Comparison of ENCODE assay signal across 25 cellular contexts in the genomic region with DNA sequence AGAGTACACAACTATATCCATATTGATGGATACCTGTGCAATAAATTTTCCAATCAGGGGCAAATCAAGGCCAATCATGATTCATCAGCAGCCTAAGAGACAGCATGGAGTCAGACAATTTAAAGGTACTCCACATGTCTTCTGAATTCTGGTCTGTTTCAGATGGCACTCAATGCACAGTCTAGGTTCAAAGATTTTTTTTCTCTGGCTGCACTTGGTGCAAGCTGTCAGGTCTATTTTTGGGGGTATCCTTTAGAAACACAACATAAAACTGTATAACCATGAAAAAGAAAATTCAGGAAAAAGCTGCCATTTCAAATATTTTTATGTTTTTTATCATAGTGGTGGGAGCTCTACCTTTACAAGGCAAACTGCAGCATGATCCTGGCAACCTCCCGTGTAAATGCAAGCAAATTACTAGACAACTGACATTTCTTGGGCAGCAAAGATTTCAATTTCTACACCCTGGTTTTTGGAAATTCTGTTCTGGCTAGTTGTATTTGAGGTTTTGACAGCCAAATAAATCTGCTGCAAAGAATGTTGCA.
"Had no signal": no experiment of that assay in that cellular context is flagged by ENCODE, and none has a peak within 500 bp of the region (broad histone marks: within the 10 kb centered on the region; RNA-seq: fewer than 3 reads in every experiment).

No MANE protein-coding gene starts in this region.

- H3K27me3 Mint-ChIP-seq: dendritic cell treated with granulocyte-macrophage colony-stimulating factor and Interleukin-4, amounts not matched to agents 40 ng/mL and 50 ng/mL, for 4 days; effector memory CD8-positive, alpha-beta T cell had no signal

- H3K4me3 Mint-ChIP-seq: dendritic cell treated with granulocyte-macrophage colony-stimulating factor and Interleukin-4, amounts not matched to agents 40 ng/mL and 50 ng/mL, for 4 days; effector memory CD8-positive, alpha-beta T cell; endodermal cell had no signal

- H3K4me1 Mint-ChIP-seq: endodermal cell had no signal

- ATAC-seq: effector memory CD8-positive, alpha-beta T cell; esophagus mucosa; foreskin keratinocyte; gastrocnemius medialis; gastroesophageal sphincter; heart left ventricle; heart right ventricle had no signal

- H3K4me3 ChIP-seq: colonic mucosa, coronary artery, dorsolateral prefrontal cortex, esophagus muscularis mucosa, esophagus squamous epithelium, gastrocnemius medialis, gastroesophageal sphincter, heart left ventricle, heart right ventricle had no signal

- H3K27ac ChIP-seq: colonic mucosa, coronary artery, epithelial cell of prostate, esophagus muscularis mucosa, esophagus squamous epithelium, foreskin keratinocyte, gastrocnemius medialis, gastroesophageal sphincter, heart left ventricle, heart right ventricle had no signal

- H3K9me3 ChIP-seq: colonic mucosa, esophagus muscularis mucosa, esophagus squamous epithelium, gastrocnemius medialis, gastroesophageal sphincter, heart left ventricle, heart right ventricle had no signal

- H3K27ac Mint-ChIP-seq: dendritic cell treated with granulocyte-macrophage colony-stimulating factor and Interleukin-4, amounts not matched to agents 40 ng/mL and 50 ng/mL, for 4 days; effector memory CD8-positive, alpha-beta T cell; endodermal cell had no signal

- H3K36me3 ChIP-seq: colonic mucosa, esophagus muscularis mucosa, esophagus squamous epithelium, gastrocnemius medialis, gastroesophageal sphincter, heart left ventricle, heart right ventricle had no signal

- H3K4me1 ChIP-seq: colonic mucosa, esophagus muscularis mucosa, esophagus squamous epithelium, foreskin keratinocyte, gastrocnemius medialis, gastroesophageal sphincter, heart left ventricle, heart right ventricle had no signal

- H3K27me3 ChIP-seq: colonic mucosa, dorsolateral prefrontal cortex, esophagus muscularis mucosa, esophagus squamous epithelium, foreskin keratinocyte, gastrocnemius medialis, gastroesophageal sphincter, heart left ventricle, heart right ventricle had no signal

- H3K9me3 Mint-ChIP-seq: dendritic cell treated with granulocyte-macrophage colony-stimulating factor and Interleukin-4, amounts not matched to agents 40 ng/mL and 50 ng/mL, for 4 days; effector memory CD8-positive, alpha-beta T cell; endodermal cell had no signal

- DNase-seq: colonic mucosa; cortex of kidney; dermis blood vessel endothelial cell; effector CD4-positive, alpha-beta T cell; effector CD8-positive, alpha-beta T cell; effector memory CD4-positive, alpha-beta T cell; effector memory CD8-positive, alpha-beta T cell; endodermal cell; erythroblast; esophagus squamous epithelium; foreskin fibroblast; foreskin keratinocyte; foreskin melanocyte; gastrocnemius medialis; glutamatergic neuron; head of caudate nucleus; heart left ventricle; heart right ventricle had no signal
